ENCODE assay signal across 29 cellular contexts in genomic region chr11:77206264-77207018, GRCh38.
DNase-seq lines count a peak whose midpoint lies in the region; ATAC-seq and TF ChIP-seq lines count a peak whose summit lies in the region.
"Had no signal": no experiment of that assay in that cellular context is flagged by ENCODE, and none has a peak within 500 bp of the region (broad histone marks: within the 10 kb centered on the region; RNA-seq: fewer than 3 reads in every experiment).

No MANE protein-coding gene starts in this region.

- intact Hi-C loops in natural killer cell (cut with micrococcal nuclease): no loop called here

- H3K4me3 ChIP-seq in NB4 (ENCODE audit: low read depth, low read length): no peak overlapping the region
- H3K4me3 ChIP-seq: coronary artery, esophagus muscularis mucosa, heart right ventricle, right atrium auricular region, suprapubic skin, vagina had no signal

- no peak overlapping the region for H3K27ac Mint-ChIP-seq in natural killer cell treated with Interleukin-12 subunit alpha and Interleukin-12 subunit beta and Interleukin-15 and Interleukin-18, amount 100 ng/mL, for 72 hours
- H3K27ac Mint-ChIP-seq in natural killer cell (no peak overlapping the region), glutamatergic neuron (ENCODE audit: unreplicated experiment) (no peak overlapping the region)
- H3K27ac Mint-ChIP-seq: activated T-cell treated with anti-CD3 and anti-CD28 coated beads, Interleukin-2, amount 50 U/mL, for 72 hours; HFFc6; T-helper 1 cell treated with Interleukin-12 subunit alpha and Interleukin-12 subunit beta and Interleukin-4 antibody, amounts not matched to agents 30 μg/mL and 1 μg/mL, for 36 hours had no signal

- no peak overlapping the region for H3K4me3 Mint-ChIP-seq in natural killer cell treated with Interleukin-12 subunit alpha and Interleukin-12 subunit beta and Interleukin-15 and Interleukin-18, amount 100 ng/mL, for 72 hours
- no peak overlapping the region for H3K4me3 Mint-ChIP-seq in natural killer cell
- no peak overlapping the region for H3K4me3 Mint-ChIP-seq in glutamatergic neuron (ENCODE audit: unreplicated experiment)
- H3K4me3 Mint-ChIP-seq: activated T-cell treated with anti-CD3 and anti-CD28 coated beads, Interleukin-2, amount 50 U/mL, for 72 hours; CD14-positive monocyte; effector memory CD8-positive, alpha-beta T cell; HFFc6; naive thymus-derived CD4-positive, alpha-beta T cell; T-helper 1 cell treated with Interleukin-12 subunit alpha and Interleukin-12 subunit beta and Interleukin-4 antibody, amounts not matched to agents 30 μg/mL and 1 μg/mL, for 36 hours had no signal

- no peak for TF ChIP-seq CTCF in natural killer cell (IDR thresholded peaks at IDR 0.05)
- no peak for TF ChIP-seq CTCF in NB4 (IDR thresholded peaks at IDR 0.05; ENCODE audit: low read depth, low read length)
- no peak for TF ChIP-seq CTCF in glutamatergic neuron (IDR thresholded peaks at IDR 0.05; ENCODE audit: partially characterized antibody, unreplicated experiment)

- H3K27me3 Mint-ChIP-seq in natural killer cell treated with Interleukin-12 subunit alpha and Interleukin-12 subunit beta and Interleukin-15 and Interleukin-18, amount 100 ng/mL, for 72 hours: no peaks in the 10 kb centered on the region
- H3K27me3 Mint-ChIP-seq in natural killer cell (ENCODE audit: low read depth in 2 of 2) (no peaks in the 10 kb centered on the region), glutamatergic neuron (ENCODE audit: unreplicated experiment) (peaks cover 4% of the 10 kb centered on the region)
- H3K27me3 Mint-ChIP-seq: naive thymus-derived CD4-positive, alpha-beta T cell had no signal

- peak; percentile 56 for DNase-seq in natural killer cell treated with Interleukin-12 subunit alpha and Interleukin-12 subunit beta and Interleukin-15 and Interleukin-18, amount 100 ng/mL, for 72 hours (ENCODE audit: low spot score)
- DNase-seq in natural killer cell: no peak
- peak; percentile 23 for DNase-seq in NB4 (ENCODE audit: low read depth)
- peak; percentile 18 for DNase-seq in glutamatergic neuron
- peak; percentile 35 for DNase-seq in ureter (ENCODE audit: low spot score)
- no peak for DNase-seq in NCI-H446 treated with DMSO at 0.1 percent for 48 hours (lab: John Stamatoyannopoulos, UW)
- DNase-seq in NCI-H1092 treated with DMSO at 0.1 percent for 48 hours (lab: John Stamatoyannopoulos, UW): no peak
- DNase-seq: activated CD4-positive, alpha-beta T cell treated with anti-CD3 and anti-CD28 coated beads, Interleukin-2, amount 50 U/mL, for 1 hour; activated naive CD4-positive, alpha-beta T cell; activated T-cell treated with anti-CD3 and anti-CD28 coated beads, Interleukin-2, amount 50 U/mL, for 72 hours; DND-41; effector memory CD8-positive, alpha-beta T cell; foreskin keratinocyte; heart right ventricle; HFFc6; IMR-90; midbrain; naive thymus-derived CD4-positive, alpha-beta T cell; NCI-H1436; NCI-H345; stimulated activated CD4-positive, alpha-beta T cell treated with anti-CD3 and anti-CD28 coated beads, Interleukin-2, amount 100 ng/mL, for 24 hours had no signal

- ATAC-seq in natural killer cell treated with Interleukin-12 subunit alpha and Interleukin-12 subunit beta and Interleukin-15 and Interleukin-18, amount 100 ng/mL, for 72 hours: no peak
- ATAC-seq in natural killer cell (no peak), HG03439 (IDR thresholded peaks at IDR 0.05; ENCODE audit: unreplicated experiment) (no peak)
- ATAC-seq: activated T-cell treated with anti-CD3 and anti-CD28 coated beads, Interleukin-2, amount 50 U/mL, for 72 hours; effector memory CD8-positive, alpha-beta T cell; foreskin keratinocyte; heart right ventricle; naive thymus-derived CD4-positive, alpha-beta T cell had no signal

- no peaks in the 10 kb centered on the region for H3K36me3 Mint-ChIP-seq in natural killer cell treated with Interleukin-12 subunit alpha and Interleukin-12 subunit beta and Interleukin-15 and Interleukin-18, amount 100 ng/mL, for 72 hours
- H3K36me3 Mint-ChIP-seq in natural killer cell (no peaks in the 10 kb centered on the region), glutamatergic neuron (ENCODE audit: unreplicated experiment) (no peaks in the 10 kb centered on the region)
- H3K36me3 Mint-ChIP-seq: naive thymus-derived CD4-positive, alpha-beta T cell had no signal

- peaks cover 0 to 3% of the 10 kb centered on the region in 2 donors for H3K4me1 Mint-ChIP-seq in natural killer cell treated with Interleukin-12 subunit alpha and Interleukin-12 subunit beta and Interleukin-15 and Interleukin-18, amount 100 ng/mL, for 72 hours (ENCODE audit: low read depth in 2 of 2)
- H3K4me1 Mint-ChIP-seq in natural killer cell (no peaks in the 10 kb centered on the region), glutamatergic neuron (ENCODE audit: low read depth, unreplicated experiment) (no peaks in the 10 kb centered on the region)

- H3K9me3 Mint-ChIP-seq in natural killer cell treated with Interleukin-12 subunit alpha and Interleukin-12 subunit beta and Interleukin-15 and Interleukin-18, amount 100 ng/mL, for 72 hours: no peaks in the 10 kb centered on the region
- no peaks in the 10 kb centered on the region for H3K9me3 Mint-ChIP-seq in natural killer cell
- peaks cover 6% of the 10 kb centered on the region for H3K9me3 Mint-ChIP-seq in glutamatergic neuron (ENCODE audit: unreplicated experiment)
- H3K9me3 Mint-ChIP-seq: activated T-cell treated with anti-CD3 and anti-CD28 coated beads, Interleukin-2, amount 50 U/mL, for 72 hours; CD14-positive monocyte; effector memory CD8-positive, alpha-beta T cell; HFFc6; naive thymus-derived CD4-positive, alpha-beta T cell; T-helper 1 cell treated with Interleukin-12 subunit alpha and Interleukin-12 subunit beta and Interleukin-4 antibody, amounts not matched to agents 30 μg/mL and 1 μg/mL, for 36 hours had no signal

- TF ChIP-seq POLR2A in NB4 (IDR thresholded peaks at IDR 0.05; ENCODE audit: extremely low read depth, insufficient read length): no peak

Comparison
In these comparisons a context has a peak if more than half of its experiments do, and no peak if none do; other contexts are left out.
1. DNase-seq: peak in natural killer cell treated with Interleukin-12 subunit alpha and Interleukin-12 subunit beta and Interleukin-15 and Interleukin-18, amount 100 ng/mL, for 72 hours (single experiment), NB4 (single experiment), glutamatergic neuron (single experiment) and ureter (single experiment); none in natural killer cell (single experiment), NCI-H446 treated with DMSO at 0.1 percent for 48 hours (single experiment) and NCI-H1092 treated with DMSO at 0.1 percent for 48 hours (single experiment).